Comparison of ENCODE assay signal across 27 cellular contexts in the genomic region with DNA sequence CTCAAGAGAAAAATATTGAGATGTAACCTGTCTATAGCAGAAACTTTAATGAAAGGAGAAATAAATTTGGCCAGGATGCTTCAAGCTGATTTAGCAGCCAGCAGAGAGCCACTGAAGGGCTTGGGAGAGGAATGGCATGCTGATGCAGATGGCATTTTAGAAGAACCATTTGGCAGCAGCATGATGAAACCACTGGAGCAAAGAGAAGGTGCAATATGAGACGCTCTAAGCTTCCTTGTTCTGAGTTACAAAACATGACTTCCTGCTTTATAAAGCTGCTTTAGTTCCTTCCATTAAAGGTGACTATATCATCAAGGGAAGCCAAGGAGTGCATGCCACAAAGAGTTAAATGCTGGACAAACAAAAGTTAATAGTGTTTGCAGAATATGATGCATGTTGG.
DNase-seq lines count a peak whose midpoint lies in the region; ATAC-seq and TF ChIP-seq lines count a peak whose summit lies in the region.
"Had no signal": no experiment of that assay in that cellular context is flagged by ENCODE, and none has a peak within 500 bp of the region (broad histone marks: within the 10 kb centered on the region; RNA-seq: fewer than 3 reads in every experiment).

No MANE protein-coding gene starts in this region.

- H3K27ac ChIP-seq in RWPE2 (ENCODE audit: poor library complexity, severe bottlenecking) (no peak overlapping the region), endodermal cell (ENCODE audit: low read depth, low read length) (no peak overlapping the region)
- H3K27ac ChIP-seq: A549, BLaER1, esophagus muscularis mucosa, right atrium auricular region, stomach, transverse colon had no signal

- no peak for TF ChIP-seq CTCF in HFF-Myc (IDR thresholded peaks at IDR 0.05; ENCODE audit: low read depth, low read length, missing control alignments)
- no peak for TF ChIP-seq CTCF in RWPE2 (IDR thresholded peaks at IDR 0.05; ENCODE audit: poor library complexity, severe bottlenecking)
- no peak for TF ChIP-seq CTCF in endodermal cell (conservative IDR thresholded peaks at IDR 0.05)

- WGBS in endodermal cell (ENCODE audit: insufficient coverage in 1 of 2, insufficient read length in 1 of 2), 2 experiments = 88 to 89% methylated on average over 1 of the region's 1 CpG

- DNase-seq in AG08396 (ENCODE audit: low spot score) (peak; percentile 8), HFF-Myc (ENCODE audit: extremely low read depth, low read depth) (peak; percentile 36), RWPE2 (ENCODE audit: low spot score) (no peak), left colon (no peak), NCI-H446 treated with DMSO at 0.1 percent for 48 hours (lab: John Stamatoyannopoulos, UW) (no peak), NCI-H226 (no peak), endodermal cell (no peak)
- DNase-seq: activated B cell treated with CpG ODN at 0.5 μM for 24 hours; activated CD4-positive, alpha-beta T cell treated with anti-CD3 and anti-CD28 coated beads, Interleukin-2, amount 50 U/mL, for 48 hours; activated CD8-positive, alpha-beta memory T cell treated with anti-CD3 and anti-CD28 coated beads, Interleukin-2, amount 50 U/mL, for 48 hours; activated naive CD8-positive, alpha-beta T cell treated with anti-CD3 and anti-CD28 coated beads, Interleukin-2, amount 10 ng/mL, durations not matched to agents 7 days and 5 days; effector CD4-positive, alpha-beta T cell; HCEC 1CT; kidney; naive thymus-derived CD4-positive, alpha-beta T cell; NCI-H1930; SK-N-SH; stimulated activated CD4-positive, alpha-beta T cell treated with anti-CD3 and anti-CD28 coated beads, Interleukin-4, amount 100 ng/mL, for 24 hours; stomach; T-helper 9 cell; transverse colon had no signal

- H3K27ac Mint-ChIP-seq in endodermal cell = no peak overlapping the region
- H3K27ac Mint-ChIP-seq: activated B cell treated with CpG ODN at 0.5 μM for 24 hours; activated naive CD8-positive, alpha-beta T cell treated with anti-CD3 and anti-CD28 coated beads, Interleukin-2, amount 10 ng/mL, durations not matched to agents 7 days and 5 days; naive thymus-derived CD4-positive, alpha-beta T cell had no signal

- no peak overlapping the region for H3K4me3 ChIP-seq in HFF-Myc (replicated peaks; ENCODE audit: low read depth, low read length)
- H3K4me3 ChIP-seq in RWPE2 (ENCODE audit: severe bottlenecking) = no peak overlapping the region
- no peak overlapping the region for H3K4me3 ChIP-seq in endodermal cell (ENCODE audit: low read length)
- H3K4me3 ChIP-seq: A549, BLaER1, esophagus muscularis mucosa, K562, right atrium auricular region, stomach, transverse colon had no signal

- no peaks in the 10 kb centered on the region for H3K4me1 Mint-ChIP-seq in endodermal cell
- H3K4me1 Mint-ChIP-seq: activated B cell treated with CpG ODN at 0.5 μM for 24 hours; activated naive CD8-positive, alpha-beta T cell treated with anti-CD3 and anti-CD28 coated beads, Interleukin-2, amount 10 ng/mL, durations not matched to agents 7 days and 5 days; naive thymus-derived CD4-positive, alpha-beta T cell had no signal

- H3K27me3 Mint-ChIP-seq in endodermal cell (ENCODE audit: insufficient read depth) = no peaks in the 10 kb centered on the region
- H3K27me3 Mint-ChIP-seq: activated B cell treated with CpG ODN at 0.5 μM for 24 hours; activated naive CD8-positive, alpha-beta T cell treated with anti-CD3 and anti-CD28 coated beads, Interleukin-2, amount 10 ng/mL, durations not matched to agents 7 days and 5 days; naive thymus-derived CD4-positive, alpha-beta T cell had no signal

- no peak overlapping the region for H3K9ac ChIP-seq in endodermal cell (ENCODE audit: extremely low read depth, low read length, poor library complexity, severe bottlenecking)
- H3K9ac ChIP-seq: BLaER1, SK-N-SH had no signal

- no peak overlapping the region for H3K4me3 Mint-ChIP-seq in endodermal cell
- H3K4me3 Mint-ChIP-seq: activated B cell treated with CpG ODN at 0.5 μM for 24 hours; activated naive CD8-positive, alpha-beta T cell treated with anti-CD3 and anti-CD28 coated beads, Interleukin-2, amount 10 ng/mL, durations not matched to agents 7 days and 5 days; naive thymus-derived CD4-positive, alpha-beta T cell had no signal

- no peaks in the 10 kb centered on the region for H3K9me3 ChIP-seq in RWPE2 (ENCODE audit: severe bottlenecking)
- no peaks in the 10 kb centered on the region for H3K9me3 ChIP-seq in endodermal cell (ENCODE audit: control insufficient read depth, low read length)
- H3K9me3 ChIP-seq: A549, esophagus muscularis mucosa, SK-N-SH had no signal

- peak; percentile 31; the same call in 1 of the 3 replicates for ATAC-seq in RWPE2 (ENCODE audit: low read depth)
- peak; percentile 61 for ATAC-seq in left colon
- ATAC-seq in HG03196 (IDR thresholded peaks at IDR 0.05; ENCODE audit: unreplicated experiment) = no peak
- ATAC-seq: A549; K562; naive thymus-derived CD4-positive, alpha-beta T cell had no signal

- intact Hi-C loops in left colon (cut with DNase I, micrococcal nuclease) = no loop called here

- H3K4me1 ChIP-seq in RWPE2 (ENCODE audit: insufficient read depth, poor library complexity, severe bottlenecking) (peaks cover 12% of the 10 kb centered on the region), endodermal cell (ENCODE audit: control insufficient read depth, insufficient read depth, low read length) (no peaks in the 10 kb centered on the region)
- H3K4me1 ChIP-seq: A549, esophagus muscularis mucosa, stomach had no signal

- H3K36me3 ChIP-seq in RWPE2 (ENCODE audit: low read depth) = no peaks in the 10 kb centered on the region
- no peaks in the 10 kb centered on the region for H3K36me3 ChIP-seq in endodermal cell (ENCODE audit: control insufficient read depth, insufficient read depth, low read length)
- H3K36me3 ChIP-seq: BLaER1, esophagus muscularis mucosa, right atrium auricular region, stomach, transverse colon had no signal

- H3K9me3 Mint-ChIP-seq in endodermal cell = no peaks in the 10 kb centered on the region

- no peaks in the 10 kb centered on the region for H3K36me3 Mint-ChIP-seq in endodermal cell (ENCODE audit: low read depth)
- H3K36me3 Mint-ChIP-seq: activated naive CD8-positive, alpha-beta T cell treated with anti-CD3 and anti-CD28 coated beads, Interleukin-2, amount 10 ng/mL, durations not matched to agents 7 days and 5 days; naive thymus-derived CD4-positive, alpha-beta T cell had no signal

- H3K27me3 ChIP-seq in RWPE2 (ENCODE audit: insufficient read depth, poor library complexity, severe bottlenecking) = no peaks in the 10 kb centered on the region
- H3K27me3 ChIP-seq in endodermal cell (ENCODE audit: control insufficient read depth, insufficient read depth, low read length, poor library complexity, severe bottlenecking) = no peaks in the 10 kb centered on the region
- H3K27me3 ChIP-seq: BLaER1, esophagus muscularis mucosa, right atrium auricular region, stomach, transverse colon had no signal

Comparison
In these comparisons a context has a peak if more than half of its experiments do, and no peak if none do; other contexts are left out.
1. DNase-seq: peak in AG08396 (single experiment) and HFF-Myc (single experiment); none in RWPE2 (single experiment), left colon (0 of 2), NCI-H446 treated with DMSO at 0.1 percent for 48 hours (single experiment), NCI-H226 (single experiment) and endodermal cell (single experiment).